Comparison of ENCODE assay signal across 26 cellular contexts in genomic region chr18:378039-378438, GRCh38.
DNase-seq lines count a peak whose midpoint lies in the region; ATAC-seq and TF ChIP-seq lines count a peak whose summit lies in the region.
"Had no signal": no experiment of that assay in that cellular context is flagged by ENCODE, and none has a peak within 500 bp of the region (broad histone marks: within the 10 kb centered on the region; RNA-seq: fewer than 3 reads in every experiment).

No MANE protein-coding gene starts in this region.

- POLR2A ChIA-PET in CD8-positive, alpha-beta memory T cell (lab: Charles Lee), result no interaction called here

- DNase-seq in body of pancreas (peak in 3 of 4 donors; percentile 33 to 59 (median 40)), head of caudate nucleus (peak in 27 of 42 donors; percentile 4 to 64 (median 40)), pons (ENCODE audit: low spot score) (peak; percentile 42), EL (no peak)
- DNase-seq in CD8-positive, alpha-beta memory T cell, result no peak
- no peak for DNase-seq in activated CD4-positive, CD25-positive, alpha-beta regulatory T cell (lab: John Stamatoyannopoulos, UW)
- DNase-seq: ACHN; activated CD4-positive, alpha-beta T cell treated with anti-CD3 and anti-CD28 coated beads for 4 hours; activated naive CD4-positive, alpha-beta T cell treated with anti-CD3 and anti-CD28 coated beads for 36 hours; activated T-cell treated with anti-CD3 and anti-CD28 coated beads, Interleukin-2, amount 50 U/mL, for 72 hours; amniotic stem cell; DMS 273 treated with DMSO at 0.1 percent for 48 hours; immature natural killer cell; IMR-90; mucosa of descending colon; NCI-H1105; NCI-H1930; NCI-H526 treated with DMSO at 0.1 percent for 48 hours; stimulated activated CD4-positive, alpha-beta T cell treated with anti-CD3 and anti-CD28 coated beads, Interleukin-2, amount 100 ng/mL, for 24 hours; uterus had no signal

- CTCF ChIA-PET in CD8-positive, alpha-beta memory T cell (lab: Charles Lee), result no interaction called here

- no peak overlapping the region for H3K4me3 Mint-ChIP-seq in CD8-positive, alpha-beta memory T cell
- H3K4me3 Mint-ChIP-seq: activated naive CD4-positive, alpha-beta T cell treated with anti-CD3 and anti-CD28 coated beads for 36 hours; activated T-cell treated with anti-CD3 and anti-CD28 coated beads, Interleukin-2, amount 50 U/mL, for 72 hours; immature natural killer cell; stimulated activated effector memory CD8-positive, alpha-beta T cell treated with anti-CD3 and anti-CD28 coated beads, Interleukin-12 subunit alpha, Interleukin-12 subunit beta, amount 100 ng/mL, for 72 hours; T-helper 1 cell treated with Interleukin-12 subunit alpha and Interleukin-12 subunit beta and Interleukin-4 antibody, amounts not matched to agents 30 μg/mL and 1 μg/mL, for 36 hours had no signal

- WGBS in body of pancreas, 2 donors, result 61 to 64% methylated on average over 7 of the region's 7 CpGs

- H3K36me3 ChIP-seq in BLaER1 treated with 17β-estradiol and CSF1 and Interleukin-3, amounts not matched to agents 10 nM and 100 nM, result peaks cover 0 to 3% (median 0%) of the 10 kb centered on the region in 11 experiments; a peak in 3 of 22 replicates
- no peaks in the 10 kb centered on the region for H3K36me3 ChIP-seq in body of pancreas (replicated peaks in 1 of 2; ENCODE audit: insufficient read depth in 1 of 2, low read depth in 2 of 2)
- H3K36me3 ChIP-seq in CD8-positive, alpha-beta memory T cell (ENCODE audit: insufficient read depth, low read length), result no peaks in the 10 kb centered on the region
- H3K36me3 ChIP-seq: uterus had no signal

- H3K9me3 Mint-ChIP-seq in CD8-positive, alpha-beta memory T cell, result no peaks in the 10 kb centered on the region
- H3K9me3 Mint-ChIP-seq: activated naive CD4-positive, alpha-beta T cell treated with anti-CD3 and anti-CD28 coated beads for 36 hours; activated T-cell treated with anti-CD3 and anti-CD28 coated beads, Interleukin-2, amount 50 U/mL, for 72 hours; immature natural killer cell; stimulated activated effector memory CD8-positive, alpha-beta T cell treated with anti-CD3 and anti-CD28 coated beads, Interleukin-12 subunit alpha, Interleukin-12 subunit beta, amount 100 ng/mL, for 72 hours; T-helper 1 cell treated with Interleukin-12 subunit alpha and Interleukin-12 subunit beta and Interleukin-4 antibody, amounts not matched to agents 30 μg/mL and 1 μg/mL, for 36 hours had no signal

- peaks cover 0 to 24% (median 4%) of the 10 kb centered on the region in 11 experiments; a peak in 13 of 22 replicates for H3K9me3 ChIP-seq in BLaER1 treated with 17β-estradiol and CSF1 and Interleukin-3, amounts not matched to agents 10 nM and 100 nM (replicated peaks in 1 of 11)
- no peaks in the 10 kb centered on the region for H3K9me3 ChIP-seq in body of pancreas
- H3K9me3 ChIP-seq in CD8-positive, alpha-beta memory T cell (ENCODE audit: low read length), result no peaks in the 10 kb centered on the region
- H3K9me3 ChIP-seq: mucosa of descending colon, uterus had no signal

- TF ChIP-seq CTCF in body of pancreas (IDR thresholded peaks at IDR 0.05), result no peak

- intact Hi-C loops in body of pancreas (cut with DNase I), result no loop called here
- intact Hi-C loops in head of caudate nucleus (cut with DNase I), result no loop called here

- peaks cover 12 to 23% of the 10 kb centered on the region in 2 donors for H3K27me3 Mint-ChIP-seq in CD8-positive, alpha-beta memory T cell

- H4K20me1 ChIP-seq in BLaER1 treated with 17β-estradiol and CSF1 and Interleukin-3, amounts not matched to agents 10 nM and 100 nM, result no peaks in the 10 kb centered on the region

- peak overlapping the region; percentile 92 to 98 (median 96) for H3K27ac ChIP-seq in BLaER1 treated with 17β-estradiol and CSF1 and Interleukin-3, amounts not matched to agents 10 nM and 100 nM
- peak overlapping the region; percentile 8 to 74 (median 34) for H3K27ac ChIP-seq in body of pancreas
- no peak overlapping the region for H3K27ac ChIP-seq in CD8-positive, alpha-beta memory T cell (ENCODE audit: low read depth, low read length)
- H3K27ac ChIP-seq: hepatocyte, uterus had no signal

- no peaks in the 10 kb centered on the region for H3K27me3 ChIP-seq in BLaER1 treated with 17β-estradiol and CSF1 and Interleukin-3, amounts not matched to agents 10 nM and 100 nM
- H3K27me3 ChIP-seq in body of pancreas, result no peaks in the 10 kb centered on the region
- H3K27me3 ChIP-seq in CD8-positive, alpha-beta memory T cell (ENCODE audit: insufficient read depth, low read length, poor library complexity, severe bottlenecking), result no peaks in the 10 kb centered on the region
- H3K27me3 ChIP-seq: hepatocyte, uterus had no signal

- ATAC-seq in body of pancreas (peak; percentile 23), GM18498 (IDR thresholded peaks at IDR 0.05; ENCODE audit: unreplicated experiment) (no peak)
- ATAC-seq: activated T-cell treated with anti-CD3 and anti-CD28 coated beads, Interleukin-2, amount 50 U/mL, for 72 hours; mucosa of descending colon; stimulated activated effector memory CD8-positive, alpha-beta T cell treated with anti-CD3 and anti-CD28 coated beads, Interleukin-12 subunit alpha, Interleukin-12 subunit beta, amount 100 ng/mL, for 72 hours had no signal

- no peak for TF ChIP-seq POLR2A in body of pancreas (IDR thresholded peaks at IDR 0.05)

- peak overlapping the region; percentile 81 to 92 (median 88) for H3K4me2 ChIP-seq in BLaER1 treated with 17β-estradiol and CSF1 and Interleukin-3, amounts not matched to agents 10 nM and 100 nM
- H3K4me2 ChIP-seq: hepatocyte, smooth muscle cell had no signal

- H3K9ac ChIP-seq in BLaER1 treated with 17β-estradiol and CSF1 and Interleukin-3, amounts not matched to agents 10 nM and 100 nM, result peak overlapping the region; percentile 73 to 86 (median 82); a peak in 14 of 22 replicates

- peaks cover 82 to 100% (median 97%) of the 10 kb centered on the region in 10 experiments for H3K4me1 ChIP-seq in BLaER1 treated with 17β-estradiol and CSF1 and Interleukin-3, amounts not matched to agents 10 nM and 100 nM
- H3K4me1 ChIP-seq in body of pancreas, result peaks cover 54% of the 10 kb centered on the region
- no peaks in the 10 kb centered on the region for H3K4me1 ChIP-seq in CD8-positive, alpha-beta memory T cell (ENCODE audit: insufficient read depth, low read length)
- H3K4me1 ChIP-seq: uterus had no signal

- H3K36me3 Mint-ChIP-seq in CD8-positive, alpha-beta memory T cell, result no peaks in the 10 kb centered on the region
- H3K36me3 Mint-ChIP-seq: immature natural killer cell; stimulated activated effector memory CD8-positive, alpha-beta T cell treated with anti-CD3 and anti-CD28 coated beads, Interleukin-12 subunit alpha, Interleukin-12 subunit beta, amount 100 ng/mL, for 72 hours had no signal

- no peak overlapping the region; a peak in 2 of 20 replicates for H3K4me3 ChIP-seq in BLaER1 treated with 17β-estradiol and CSF1 and Interleukin-3, amounts not matched to agents 10 nM and 100 nM
- no peak overlapping the region for H3K4me3 ChIP-seq in body of pancreas
- H3K4me3 ChIP-seq in CD8-positive, alpha-beta memory T cell (ENCODE audit: low read length), result no peak overlapping the region
- H3K4me3 ChIP-seq: hepatocyte, mucosa of descending colon, smooth muscle cell, uterus had no signal

- H3K27ac Mint-ChIP-seq in CD8-positive, alpha-beta memory T cell, result no peak overlapping the region
- H3K27ac Mint-ChIP-seq: activated naive CD4-positive, alpha-beta T cell treated with anti-CD3 and anti-CD28 coated beads for 36 hours; activated T-cell treated with anti-CD3 and anti-CD28 coated beads, Interleukin-2, amount 50 U/mL, for 72 hours; immature natural killer cell; stimulated activated effector memory CD8-positive, alpha-beta T cell treated with anti-CD3 and anti-CD28 coated beads, Interleukin-12 subunit alpha, Interleukin-12 subunit beta, amount 100 ng/mL, for 72 hours; T-helper 1 cell treated with Interleukin-12 subunit alpha and Interleukin-12 subunit beta and Interleukin-4 antibody, amounts not matched to agents 30 μg/mL and 1 μg/mL, for 36 hours had no signal

- peaks cover 0 to 4% (median 0%) of the 10 kb centered on the region in 3 donors for H3K4me1 Mint-ChIP-seq in CD8-positive, alpha-beta memory T cell
- H3K4me1 Mint-ChIP-seq: immature natural killer cell; stimulated activated effector memory CD8-positive, alpha-beta T cell treated with anti-CD3 and anti-CD28 coated beads, Interleukin-12 subunit alpha, Interleukin-12 subunit beta, amount 100 ng/mL, for 72 hours had no signal

Comparison
In these comparisons a context has a peak if more than half of its experiments do, and no peak if none do; other contexts are left out.
1. DNase-seq: peak in body of pancreas (3 of 4), head of caudate nucleus (27 of 42) and pons (single experiment); none in CD8-positive, alpha-beta memory T cell (0 of 5), EL (single experiment) and activated CD4-positive, CD25-positive, alpha-beta regulatory T cell (0 of 4).